Comparison of ENCODE assay signal across 1 cellular context in genomic region chr10:28020993-28021982, GRCh38.
TF ChIP-seq lines count a peak whose summit lies in the region.

No MANE protein-coding gene starts in this region.

TF ChIP-seq in SK-N-SH, 30 proteins besides CTCF, POLR2A, EP300 and RAD21 (continued from another document):
- TF ChIP-seq REST (IDR thresholded peaks at IDR 0.05; ENCODE audit: low read depth, low read length) (peak; percentile 79; the same call in 1 of the 2 replicates), TAF1 (IDR thresholded peaks at IDR 0.05; ENCODE audit: borderline replicate concordance, low read depth, low read length) (no peak), MXI1 (IDR thresholded peaks at IDR 0.05; ENCODE audit: low read depth, low read length) (no peak), RFX5 (IDR thresholded peaks at IDR 0.05; ENCODE audit: low read length) (no peak), JUND (IDR thresholded peaks at IDR 0.05) (no peak)
